Comparison of ENCODE assay signal across 8 cellular contexts in genomic region chr5:177545487-177546261, GRCh38. TPM values are rescaled to one million over a fixed set of nuclear protein-coding genes. Genes with fewer than 3 reads are reported as not detected.
DNase-seq lines count a peak whose midpoint lies in the region; ATAC-seq and TF ChIP-seq lines count a peak whose summit lies in the region.
"Had no signal": no experiment of that assay in that cellular context is flagged by ENCODE, and none has a peak within 500 bp of the region (broad histone marks: within the 10 kb centered on the region; RNA-seq: fewer than 3 reads in every experiment).

No MANE protein-coding gene starts in this region.

- no peak overlapping the region for H3K4me3 ChIP-seq in right atrium auricular region

- intact Hi-C loops in natural killer cell (cut with micrococcal nuclease) = no loop called here

- H3K9me3 Mint-ChIP-seq in natural killer cell treated with Interleukin-12 subunit alpha and Interleukin-12 subunit beta and Interleukin-15 and Interleukin-18, amount 100 ng/mL, for 72 hours = no peaks in the 10 kb centered on the region
- no peaks in the 10 kb centered on the region for H3K9me3 Mint-ChIP-seq in natural killer cell

- peak overlapping the region; percentile 64 to 86 for H3K27ac ChIP-seq in right atrium auricular region

- no peaks in the 10 kb centered on the region for H3K27me3 ChIP-seq in right atrium auricular region

- H3K4me1 ChIP-seq in right atrium auricular region = peaks cover 0 to 62% of the 10 kb centered on the region in 2 donors

- H3K4me1 Mint-ChIP-seq in natural killer cell treated with Interleukin-12 subunit alpha and Interleukin-12 subunit beta and Interleukin-15 and Interleukin-18, amount 100 ng/mL, for 72 hours (ENCODE audit: low read depth in 2 of 2) = peaks cover 30 to 46% of the 10 kb centered on the region in 2 donors
- peaks cover 35 to 36% of the 10 kb centered on the region in 2 donors for H3K4me1 Mint-ChIP-seq in natural killer cell

- no peaks in the 10 kb centered on the region for H3K36me3 ChIP-seq in right atrium auricular region

- no peak for DNase-seq in natural killer cell treated with Interleukin-12 subunit alpha and Interleukin-12 subunit beta and Interleukin-15 and Interleukin-18, amount 100 ng/mL, for 72 hours (ENCODE audit: low spot score)
- DNase-seq in natural killer cell (no peak), right atrium auricular region (ENCODE audit: low spot score) (peak; percentile 91), NCI-H82 (lab: John Stamatoyannopoulos, UW) (no peak)
- DNase-seq in activated effector memory CD4-positive, alpha-beta T cell treated with Interleukin-2 at 50 U/mL for 16 hours = no peak
- DNase-seq: DND-41, NCI-H524 treated with DMSO at 0.1 percent for 48 hours had no signal

- H3K9me3 ChIP-seq in right atrium auricular region = no peaks in the 10 kb centered on the region

- H3K36me3 Mint-ChIP-seq in natural killer cell treated with Interleukin-12 subunit alpha and Interleukin-12 subunit beta and Interleukin-15 and Interleukin-18, amount 100 ng/mL, for 72 hours = peaks cover 8% of the 10 kb centered on the region
- no peaks in the 10 kb centered on the region for H3K36me3 Mint-ChIP-seq in natural killer cell

- H3K4me3 Mint-ChIP-seq in natural killer cell treated with Interleukin-12 subunit alpha and Interleukin-12 subunit beta and Interleukin-15 and Interleukin-18, amount 100 ng/mL, for 72 hours = peak overlapping the region; percentile 46
- H3K4me3 Mint-ChIP-seq in natural killer cell = no peak overlapping the region

- no peak for ATAC-seq in natural killer cell treated with Interleukin-12 subunit alpha and Interleukin-12 subunit beta and Interleukin-15 and Interleukin-18, amount 100 ng/mL, for 72 hours
- ATAC-seq in natural killer cell (no peak), GM18502 (IDR thresholded peaks at IDR 0.05; ENCODE audit: poor library complexity, unreplicated experiment) (no peak)

- peak overlapping the region; percentile 12 to 76 for H3K27ac Mint-ChIP-seq in natural killer cell treated with Interleukin-12 subunit alpha and Interleukin-12 subunit beta and Interleukin-15 and Interleukin-18, amount 100 ng/mL, for 72 hours
- no peak overlapping the region for H3K27ac Mint-ChIP-seq in natural killer cell

- TF ChIP-seq CTCF in natural killer cell (IDR thresholded peaks at IDR 0.05) = no peak
- TF ChIP-seq CTCF in right atrium auricular region (IDR thresholded peaks at IDR 0.05) = no peak

- H3K27me3 Mint-ChIP-seq in natural killer cell treated with Interleukin-12 subunit alpha and Interleukin-12 subunit beta and Interleukin-15 and Interleukin-18, amount 100 ng/mL, for 72 hours = no peaks in the 10 kb centered on the region
- H3K27me3 Mint-ChIP-seq in natural killer cell (ENCODE audit: low read depth in 2 of 2) = no peaks in the 10 kb centered on the region

RNA-seq across cellular contexts. Expression of gene FAM193B, which starts 8.7 kb away (rescaled TPM):
- 100 to 1,000 TPM in 1 of 2 donors, 10 to 100 TPM in 1; 57.9 to 135 TPM for total RNA-seq in natural killer cell treated with Interleukin-12 subunit alpha and Interleukin-12 subunit beta and Interleukin-15 and Interleukin-18, amount 100 ng/mL, for 72 hours
- total RNA-seq in natural killer cell = 100 to 1,000 TPM; 203 to 235 (median 216) TPM
- 10 to 100 TPM in 1 of 2 donors, 1 to 10 TPM in 1; 9.8 to 20.7 TPM for total RNA-seq in right atrium auricular region

RNA-seq across cellular contexts. Expression of gene DDX41, which starts 28.9 kb away (rescaled TPM):
- 100 to 1,000 TPM; 162 to 168 TPM for total RNA-seq in natural killer cell treated with Interleukin-12 subunit alpha and Interleukin-12 subunit beta and Interleukin-15 and Interleukin-18, amount 100 ng/mL, for 72 hours
- total RNA-seq in natural killer cell = 100 to 1,000 TPM in 1 of 3 donors, 10 to 100 TPM in 2; 66.6 to 106 (median 78.3) TPM
- 10 to 100 TPM; 40.9 to 45.5 TPM for total RNA-seq in right atrium auricular region

RNA-seq across cellular contexts. Expression of gene DOK3, which starts 36.0 kb away (rescaled TPM):
- total RNA-seq in natural killer cell treated with Interleukin-12 subunit alpha and Interleukin-12 subunit beta and Interleukin-15 and Interleukin-18, amount 100 ng/mL, for 72 hours = 10 to 100 TPM; 10.0 to 18.0 TPM
- total RNA-seq in natural killer cell (10 to 100 TPM in 1 of 3 donors, 1 to 10 TPM in 2; 3.5 to 19.8 (median 9.1) TPM), right atrium auricular region (1 to 10 TPM; 1.6 to 2.6 TPM)

RNA-seq across cellular contexts. Expression of gene TMED9, which starts 46.3 kb away (rescaled TPM):
- total RNA-seq in natural killer cell treated with Interleukin-12 subunit alpha and Interleukin-12 subunit beta and Interleukin-15 and Interleukin-18, amount 100 ng/mL, for 72 hours = 100 to 1,000 TPM; 177 to 236 TPM
- total RNA-seq in natural killer cell (100 to 1,000 TPM in 1 of 3 donors, 10 to 100 TPM in 2; 91.2 to 114 (median 94.4) TPM), right atrium auricular region (10 to 100 TPM; 49.6 to 63.8 TPM)

RNA-seq across cellular contexts. Expression of gene PDLIM7, which starts 48.3 kb away (rescaled TPM):
- total RNA-seq in natural killer cell treated with Interleukin-12 subunit alpha and Interleukin-12 subunit beta and Interleukin-15 and Interleukin-18, amount 100 ng/mL, for 72 hours = 10 to 100 TPM; 15.5 to 39.1 TPM
- total RNA-seq in natural killer cell = 10 to 100 TPM in 2 of 3 donors, 1 to 10 TPM in 1; 9.7 to 58.7 (median 14.7) TPM
- total RNA-seq in right atrium auricular region = 10 to 100 TPM; 45.8 to 56.0 TPM

Comparison
In these comparisons a context has a peak if more than half of its experiments do, and no peak if none do; other contexts are left out.
1. H3K27ac Mint-ChIP-seq: peak in natural killer cell treated with Interleukin-12 subunit alpha and Interleukin-12 subunit beta and Interleukin-15 and Interleukin-18, amount 100 ng/mL, for 72 hours (2 of 2); none in natural killer cell (0 of 2).